Comparison of ENCODE assay signal across 16 cellular contexts in genomic region chr3:4340077-4340410, GRCh38.
"Had no signal": no experiment of that assay in that cellular context is flagged by ENCODE, and none has a peak within 500 bp of the region (broad histone marks: within the 10 kb centered on the region; RNA-seq: fewer than 3 reads in every experiment).

No MANE protein-coding gene starts in this region.

- H3K27me3 Mint-ChIP-seq: activated B cell treated with CpG ODN at 0.5 μM for 24 hours; central memory CD8-positive, alpha-beta T cell; naive thymus-derived CD8-positive, alpha-beta T cell; stimulated activated naive B cell treated with anti-CD40 and anti-IgM and Interleukin-4, amounts not matched to agents 10 μg/mL and 1 μg/mL and 100 μg/mL, for 72 hours; T-helper 17 cell had no signal

- H3K27ac ChIP-seq: psoas muscle, right lobe of liver had no signal

- H3K4me3 Mint-ChIP-seq: activated B cell treated with CpG ODN at 0.5 μM for 24 hours; activated CD4-positive, alpha-beta T cell treated with anti-CD3 and anti-CD28 coated beads, Interleukin-2, amount 10 ng/mL, durations not matched to agents 24 days and 14 days; activated T-helper 1 cell treated with anti-CD3 and anti-CD28 coated beads, Interleukin-12 subunit alpha, Interleukin-12 subunit beta, Interleukin-2, Interleukin-4 antibody, amounts not matched to agents 30 ng/mL and 10 ng/mL and 1 ng/mL, durations not matched to agents 14 hours and 24 hours and 36 hours; central memory CD8-positive, alpha-beta T cell; naive thymus-derived CD8-positive, alpha-beta T cell; stimulated activated naive B cell treated with anti-CD40 and anti-IgM and Interleukin-4, amounts not matched to agents 10 μg/mL and 1 μg/mL and 100 μg/mL, for 72 hours; T-helper 17 cell had no signal

- ATAC-seq: naive thymus-derived CD8-positive, alpha-beta T cell; psoas muscle; right lobe of liver; stimulated activated naive B cell treated with anti-CD40 and anti-IgM and Interleukin-4, amounts not matched to agents 10 μg/mL and 1 μg/mL and 100 μg/mL, for 72 hours; T-helper 17 cell had no signal

- DNase-seq: activated B cell treated with CpG ODN at 0.5 μM for 24 hours; activated CD4-positive, alpha-beta T cell treated with anti-CD3 and anti-CD28 coated beads, Interleukin-2, amount 10 ng/mL, durations not matched to agents 24 days and 14 days; activated naive CD4-positive, alpha-beta T cell; glutamatergic neuron; immature natural killer cell; left cardiac atrium; mammary epithelial cell; naive thymus-derived CD8-positive, alpha-beta T cell; psoas muscle; right lobe of liver; spleen; stimulated activated CD4-positive, alpha-beta T cell treated with anti-CD3 and anti-CD28 coated beads, Interleukin-1b, Interleukin-23, amount 100 ng/mL, for 48 hours; stimulated activated naive B cell treated with anti-CD40 and anti-IgM and Interleukin-4, amounts not matched to agents 10 μg/mL and 1 μg/mL and 100 μg/mL, for 72 hours; T-helper 17 cell had no signal

- H3K9me3 ChIP-seq: psoas muscle, right lobe of liver, spleen had no signal

- H3K9me3 Mint-ChIP-seq: activated B cell treated with CpG ODN at 0.5 μM for 24 hours; activated CD4-positive, alpha-beta T cell treated with anti-CD3 and anti-CD28 coated beads, Interleukin-2, amount 10 ng/mL, durations not matched to agents 24 days and 14 days; activated T-helper 1 cell treated with anti-CD3 and anti-CD28 coated beads, Interleukin-12 subunit alpha, Interleukin-12 subunit beta, Interleukin-2, Interleukin-4 antibody, amounts not matched to agents 30 ng/mL and 10 ng/mL and 1 ng/mL, durations not matched to agents 14 hours and 24 hours and 36 hours; central memory CD8-positive, alpha-beta T cell; immature natural killer cell; naive thymus-derived CD8-positive, alpha-beta T cell; stimulated activated naive B cell treated with anti-CD40 and anti-IgM and Interleukin-4, amounts not matched to agents 10 μg/mL and 1 μg/mL and 100 μg/mL, for 72 hours had no signal

- H3K4me3 ChIP-seq: psoas muscle, right lobe of liver, spleen had no signal

- H3K27ac Mint-ChIP-seq: activated B cell treated with CpG ODN at 0.5 μM for 24 hours; activated CD4-positive, alpha-beta T cell treated with anti-CD3 and anti-CD28 coated beads, Interleukin-2, amount 10 ng/mL, durations not matched to agents 24 days and 14 days; activated T-helper 1 cell treated with anti-CD3 and anti-CD28 coated beads, Interleukin-12 subunit alpha, Interleukin-12 subunit beta, Interleukin-2, Interleukin-4 antibody, amounts not matched to agents 30 ng/mL and 10 ng/mL and 1 ng/mL, durations not matched to agents 14 hours and 24 hours and 36 hours; immature natural killer cell; naive thymus-derived CD8-positive, alpha-beta T cell; stimulated activated naive B cell treated with anti-CD40 and anti-IgM and Interleukin-4, amounts not matched to agents 10 μg/mL and 1 μg/mL and 100 μg/mL, for 72 hours; T-helper 17 cell had no signal

- H3K4me1 ChIP-seq: psoas muscle, right lobe of liver had no signal

- H3K36me3 ChIP-seq: right lobe of liver had no signal

- H3K4me1 Mint-ChIP-seq: activated B cell treated with CpG ODN at 0.5 μM for 24 hours; central memory CD8-positive, alpha-beta T cell had no signal

- H3K27me3 ChIP-seq: right lobe of liver, spleen had no signal
